8 cellular contexts compared by ENCODE assay signal in the genomic region with DNA sequence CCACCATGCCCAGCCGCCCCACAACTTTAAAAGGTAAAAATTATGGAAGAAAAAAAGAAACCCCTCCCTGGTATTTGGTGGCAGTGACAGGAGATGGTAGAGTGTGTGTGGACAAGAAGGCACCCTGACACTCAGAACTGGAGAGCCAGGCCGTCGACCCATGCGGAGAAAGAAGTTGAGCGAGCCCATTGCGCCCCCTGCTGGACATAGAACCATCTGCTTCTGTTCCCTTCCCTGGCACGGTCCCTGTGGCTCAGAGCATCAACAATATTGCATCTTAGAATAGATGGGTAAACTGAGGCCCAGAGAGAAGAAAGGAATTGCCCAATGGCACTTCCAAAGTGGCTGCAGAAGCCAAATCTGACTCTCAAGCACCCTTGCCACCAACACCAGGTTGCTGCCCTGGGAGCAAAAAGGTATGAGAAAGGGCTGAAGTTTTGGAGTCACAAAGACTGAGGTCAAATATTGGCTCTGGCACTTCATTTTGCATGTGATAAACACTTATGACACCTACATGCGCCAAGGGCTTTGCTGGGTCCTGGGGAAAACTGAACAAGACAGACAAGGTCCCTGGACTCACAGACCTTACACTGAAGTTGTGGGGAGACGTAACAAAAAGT. TPM values are rescaled to one million over a fixed set of nuclear protein-coding genes. Genes with fewer than 3 reads are reported as not detected.
DNase-seq lines count a peak whose midpoint lies in the region; ATAC-seq and TF ChIP-seq lines count a peak whose summit lies in the region.

No MANE protein-coding gene starts in this region.

- H3K4me3 Mint-ChIP-seq in naive B cell, result peak overlapping the region in 1 of 8 donors; percentile 15

- DNase-seq in C1 segment of cervical spinal cord (lab: John Stamatoyannopoulos, UW), result peak in 12 of 14 donors; percentile 2 to 77 (median 28)
- peak; percentile 54 to 72 for DNase-seq in HL-60 (ENCODE audit: low read depth in 1 of 2, low spot score in 1 of 2)
- peak; percentile 82 for DNase-seq in NT2/D1 (ENCODE audit: low read depth, low spot score)
- peak; percentile 37 for DNase-seq in activated CD8-positive, alpha-beta memory T cell treated with anti-CD3 and anti-CD28 coated beads, Interleukin-2, amount 50 U/mL, for 1 hour (ENCODE audit: extremely low read depth)
- DNase-seq in epithelial cell of esophagus (ENCODE audit: low read depth), result peak; percentile 75
- DNase-seq in naive B cell, result peak; percentile 39
- DNase-seq in stimulated activated CD8-positive, alpha-beta memory T cell treated with anti-CD3 and anti-CD28 coated beads, Interleukin-7, amount 100 ng/mL, for 48 hours (ENCODE audit: extremely low read depth in 1 of 2, low read depth in 1 of 2), result peak; percentile 28 to 60

- H3K27ac Mint-ChIP-seq in naive B cell, result no peak overlapping the region

- peaks cover 3 to 11% of the 10 kb centered on the region in 2 donors for H3K36me3 Mint-ChIP-seq in naive B cell

- TF ChIP-seq CTCF in HL-60 (IDR thresholded peaks at IDR 0.05; ENCODE audit: insufficient read depth, low read length) (peak; percentile 69), epithelial cell of esophagus (IDR thresholded peaks at IDR 0.05; ENCODE audit: insufficient read depth, low read depth, low read length, missing control alignments) (peak; percentile 84)

- H3K4me1 ChIP-seq in NT2/D1 (ENCODE audit: insufficient read depth, insufficient read length), result peaks cover 2% of the 10 kb centered on the region

- no peaks in the 10 kb centered on the region for H3K9me3 Mint-ChIP-seq in naive B cell

- ATAC-seq in naive B cell (ENCODE audit: low read depth in 2 of 2) (peak; percentile 71 to 75), HG03095 (IDR thresholded peaks at IDR 0.05; ENCODE audit: unreplicated experiment) (no peak)

- H3K27me3 ChIP-seq in HL-60 (ENCODE audit: insufficient read depth, poor library complexity, severe bottlenecking), result no peaks in the 10 kb centered on the region
- no peaks in the 10 kb centered on the region for H3K27me3 ChIP-seq in NT2/D1 (ENCODE audit: insufficient read depth, insufficient read length)

- H3K9ac ChIP-seq in NT2/D1 (ENCODE audit: insufficient read length, low read depth), result no peak overlapping the region

- H3K27me3 Mint-ChIP-seq in naive B cell, result no peaks in the 10 kb centered on the region

- H3K4me1 Mint-ChIP-seq in naive B cell, result peaks cover 0 to 4% (median 0%) of the 10 kb centered on the region in 3 donors

- H3K9me3 ChIP-seq in NT2/D1 (ENCODE audit: insufficient read depth, low read length), result no peaks in the 10 kb centered on the region

- H3K27ac ChIP-seq in HL-60 (replicated peaks), result no peak overlapping the region

- H3K36me3 ChIP-seq in NT2/D1 (ENCODE audit: insufficient read depth, insufficient read length, low read length), result peaks cover 36% of the 10 kb centered on the region

- H3K4me3 ChIP-seq in HL-60 (replicated peaks; ENCODE audit: insufficient read depth, low read length) (no peak overlapping the region), NT2/D1 (ENCODE audit: insufficient read length, low read depth) (no peak overlapping the region), epithelial cell of esophagus (ENCODE audit: low read length) (no peak overlapping the region)

RNA-seq across cellular contexts. Expression of a gene that starts 8.6 kb away (rescaled TPM):
- polyA plus RNA-seq in naive B cell (ENCODE audit: low read depth in 6 of 6), result 10 to 100 TPM; 69.1 to 95.1 (median 75.1) TPM

RNA-seq across cellular contexts. Expression of a gene that starts 9.3 kb away (rescaled TPM):
- polyA plus RNA-seq in naive B cell (ENCODE audit: low read depth in 6 of 6), result not detected

RNA-seq across cellular contexts. Expression of a gene that starts 36.6 kb away (rescaled TPM):
- 1 to 10 TPM; 4.7 to 9.4 (median 5.4) TPM for polyA plus RNA-seq in naive B cell (ENCODE audit: low read depth in 6 of 6)

RNA-seq across cellular contexts. Expression of a gene that starts 50.1 kb away (rescaled TPM):
- 10 to 100 TPM; 22.8 to 36.1 (median 23.8) TPM for polyA plus RNA-seq in naive B cell (ENCODE audit: low read depth in 6 of 6)

RNA-seq across cellular contexts. Expression of a gene that starts 58.5 kb away (rescaled TPM):
- 1 to 10 TPM; 1.1 to 3.7 (median 2.4) TPM for polyA plus RNA-seq in naive B cell (ENCODE audit: low read depth in 6 of 6)

Comparison
In these comparisons a context has a peak if more than half of its experiments do, and no peak if none do; other contexts are left out.
1. DNase-seq: peak in every context shown above with its lines; median percentile 82 in NT2/D1; 75 in epithelial cell of esophagus; 63 in HL-60; 44 in stimulated activated CD8-positive, alpha-beta memory T cell treated with anti-CD3 and anti-CD28 coated beads, Interleukin-7, amount 100 ng/mL, for 48 hours; 39 in naive B cell; 37 in activated CD8-positive, alpha-beta memory T cell treated with anti-CD3 and anti-CD28 coated beads, Interleukin-2, amount 50 U/mL, for 1 hour; 28 in C1 segment of cervical spinal cord.